ENCODE assay signal across 23 cellular contexts in the genomic region with DNA sequence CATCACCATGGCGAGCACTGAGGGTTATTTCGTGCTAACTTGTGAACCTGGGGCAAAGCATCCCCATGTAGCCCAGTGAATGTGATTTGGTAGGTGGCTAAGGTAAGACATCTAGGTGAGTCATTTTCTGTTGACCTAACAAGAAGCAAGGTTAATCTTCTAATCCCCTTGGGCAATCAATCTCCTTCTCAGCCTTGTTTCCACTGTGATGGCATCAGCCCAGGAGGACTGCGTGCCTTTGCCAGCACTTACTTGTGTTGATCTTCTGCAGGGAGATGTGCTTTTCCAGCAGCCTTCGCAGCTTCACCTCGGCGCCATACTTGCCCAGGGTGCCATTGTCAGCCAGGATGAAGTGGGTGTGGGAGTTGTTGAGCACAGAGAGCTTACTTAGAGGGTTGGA. TPM values are rescaled to one million over a fixed set of nuclear protein-coding genes. Genes with fewer than 3 reads are reported as not detected.
"Had no signal": no experiment of that assay in that cellular context is flagged by ENCODE, and none has a peak within 500 bp of the region (broad histone marks: within the 10 kb centered on the region; RNA-seq: fewer than 3 reads in every experiment).

No MANE protein-coding gene starts in this region.

- DNase-seq: activated CD4-positive, alpha-beta T cell treated with anti-CD3 and anti-CD28 coated beads for 1 hour; activated T-cell treated with anti-CD3 and anti-CD28 coated beads, Interleukin-2, amount 50 U/mL, for 1 hour; cortex of kidney; foreskin melanocyte; immature natural killer cell; mesenchymal stem cell; naive B cell; sigmoid colon; stimulated activated CD4-positive, alpha-beta T cell treated with anti-CD3 and anti-CD28 coated beads, Interleukin-15, amount 100 ng/mL, for 24 hours; stomach; T-helper 2 cell had no signal

- H3K27me3 ChIP-seq: ascending aorta, sigmoid colon, stomach, suprapubic skin, tibial nerve had no signal

- H3K36me3 ChIP-seq: ascending aorta, sigmoid colon, stomach, suprapubic skin, tibial nerve had no signal

- H3K4me2 ChIP-seq: smooth muscle cell had no signal

- H3K4me3 ChIP-seq: ascending aorta, sigmoid colon, smooth muscle cell, stomach, suprapubic skin, tibial nerve had no signal

- ATAC-seq: activated naive CD4-positive, alpha-beta T cell treated with anti-CD3 and anti-CD28 coated beads, Interleukin-2, amount 50 U/mL, for 72 hours; stimulated activated memory B cell treated with anti-CD40 and anti-IgM and Interleukin-4, amounts not matched to agents 10 μg/mL and 1 μg/mL and 100 μg/mL, for 72 hours had no signal

- H3K4me1 ChIP-seq: ascending aorta had no signal

- H3K27ac ChIP-seq: ascending aorta, sigmoid colon, stomach, suprapubic skin, tibial nerve, VCaP had no signal

- H3K9me3 ChIP-seq: ascending aorta, sigmoid colon, stomach, suprapubic skin, tibial nerve had no signal

RNA-seq across cellular contexts. Expression of a gene that starts 35.7 kb away (rescaled TPM):
- total RNA-seq: activated naive CD4-positive, alpha-beta T cell treated with anti-CD3 and anti-CD28 coated beads, Interleukin-2, amount 50 U/mL, for 72 hours; ascending aorta; cerebellum; epithelial cell of proximal tubule; liver; mucosa of gallbladder; sigmoid colon; smooth muscle cell; stomach; tibial nerve had no signal
- polyA plus RNA-seq: liver, neural cell, smooth muscle cell had no signal
